14 cellular contexts compared by ENCODE assay signal in the genomic region with DNA sequence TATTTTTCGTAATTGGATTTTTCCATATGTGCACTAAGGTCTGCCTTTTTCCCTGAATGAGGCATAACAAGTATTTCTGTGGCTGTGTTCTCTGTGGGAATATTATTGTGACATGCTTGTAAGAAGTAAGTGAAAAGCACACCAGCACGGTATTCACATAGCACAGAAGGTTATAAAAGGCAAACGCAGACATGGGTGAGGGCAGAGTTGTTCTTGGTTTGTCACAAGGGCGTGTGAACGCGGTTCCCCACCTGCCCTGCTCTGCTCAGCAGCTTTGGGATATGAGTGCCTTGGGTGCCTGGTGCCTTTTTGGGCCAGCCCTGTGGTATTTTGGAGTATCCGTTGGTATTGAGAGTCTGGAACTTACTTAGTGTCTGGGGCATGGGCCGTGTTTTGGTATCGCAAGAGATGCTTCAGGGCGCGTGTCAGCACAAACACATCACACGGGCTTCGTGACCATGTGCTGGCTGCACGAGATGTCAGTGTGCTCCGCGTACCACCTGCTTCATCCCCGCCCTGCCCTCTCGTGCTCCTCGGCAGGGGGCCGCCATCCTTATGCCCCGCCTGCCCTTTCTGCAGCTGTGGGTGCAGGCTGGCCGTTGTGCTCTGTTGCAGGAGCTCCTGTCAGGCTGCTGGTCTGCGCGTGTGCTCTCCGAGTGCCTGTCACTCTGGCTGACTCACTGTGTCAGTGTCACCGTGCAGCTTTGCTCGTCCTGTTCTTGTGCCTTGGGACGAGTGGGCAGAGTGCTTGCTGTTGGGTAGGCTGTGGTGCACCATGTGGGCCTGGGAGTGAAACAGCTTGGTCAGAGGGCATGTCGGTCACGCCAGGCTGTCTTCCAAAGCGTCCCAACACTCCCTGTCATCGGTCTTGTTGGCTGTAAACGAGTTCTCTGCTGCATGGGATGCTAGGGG. TPM values are rescaled to one million over a fixed set of nuclear protein-coding genes. Genes with fewer than 3 reads are reported as not detected.
DNase-seq lines count a peak whose midpoint lies in the region; ATAC-seq and TF ChIP-seq lines count a peak whose summit lies in the region.
"Had no signal": no experiment of that assay in that cellular context is flagged by ENCODE, and none has a peak within 500 bp of the region (broad histone marks: within the 10 kb centered on the region; RNA-seq: fewer than 3 reads in every experiment).

No MANE protein-coding gene starts in this region.

- peaks cover 6% of the 10 kb centered on the region for H3K27me3 Mint-ChIP-seq in CD4-positive, CD25-positive, alpha-beta regulatory T cell
- peaks cover 9% of the 10 kb centered on the region for H3K27me3 Mint-ChIP-seq in glutamatergic neuron (ENCODE audit: unreplicated experiment)
- H3K27me3 Mint-ChIP-seq in neural crest cell (ENCODE audit: low read depth) = no peaks in the 10 kb centered on the region

- no peak for DNase-seq in CD4-positive, CD25-positive, alpha-beta regulatory T cell
- DNase-seq in NCI-H1417 treated with DMSO at 0.1 percent for 48 hours (lab: John Stamatoyannopoulos, UW) (peak; percentile 24), glutamatergic neuron (no peak), neural crest cell (ENCODE audit: low read depth, low spot score) (no peak), midbrain (lab: John Stamatoyannopoulos, UW) (no peak), KG1 (lab: John Stamatoyannopoulos, UW) (no peak)
- DNase-seq: Calu3, cerebellar nuclear complex, NCI-H2171, Peyer's patch, spleen had no signal

- no peak overlapping the region for H3K27ac ChIP-seq in CD4-positive, CD25-positive, alpha-beta regulatory T cell (ENCODE audit: insufficient read depth, low read length, poor library complexity, severe bottlenecking)
- H3K27ac ChIP-seq: Peyer's patch had no signal

- peaks cover 85% of the 10 kb centered on the region for H3K4me1 ChIP-seq in CD4-positive, CD25-positive, alpha-beta regulatory T cell (ENCODE audit: control insufficient read depth, insufficient read depth, low read length, poor library complexity, severe bottlenecking)

- H3K4me3 ChIP-seq in CD4-positive, CD25-positive, alpha-beta regulatory T cell (ENCODE audit: low read depth, low read length) = no peak overlapping the region
- H3K4me3 ChIP-seq: GM12878, Peyer's patch had no signal

- H3K9me3 ChIP-seq in CD4-positive, CD25-positive, alpha-beta regulatory T cell (ENCODE audit: control insufficient read depth in 2 of 2, low read length in 2 of 2) = no peaks in the 10 kb centered on the region
- H3K9me3 ChIP-seq: Peyer's patch, spleen had no signal

- peaks cover 33% of the 10 kb centered on the region for H3K36me3 ChIP-seq in CD4-positive, CD25-positive, alpha-beta regulatory T cell (ENCODE audit: control insufficient read depth, insufficient read depth, low read length)
- H3K36me3 ChIP-seq: Peyer's patch had no signal

- H3K36me3 Mint-ChIP-seq in CD4-positive, CD25-positive, alpha-beta regulatory T cell = peaks cover 19% of the 10 kb centered on the region
- no peaks in the 10 kb centered on the region for H3K36me3 Mint-ChIP-seq in glutamatergic neuron (ENCODE audit: unreplicated experiment)
- peaks cover 5% of the 10 kb centered on the region for H3K36me3 Mint-ChIP-seq in neural crest cell (ENCODE audit: low read depth)

- TF ChIP-seq CTCF in glutamatergic neuron (IDR thresholded peaks at IDR 0.05; ENCODE audit: partially characterized antibody, unreplicated experiment) = no peak
- no peak for TF ChIP-seq CTCF in neural crest cell (conservative IDR thresholded peaks at IDR 0.05)

- H3K27ac Mint-ChIP-seq in CD4-positive, CD25-positive, alpha-beta regulatory T cell = peak overlapping the region in 2 of 3 donors; percentile 31 to 75
- peak overlapping the region; percentile 59 for H3K27ac Mint-ChIP-seq in glutamatergic neuron (ENCODE audit: unreplicated experiment)
- no peak overlapping the region for H3K27ac Mint-ChIP-seq in neural crest cell (ENCODE audit: unreplicated experiment)

- ATAC-seq in CD4-positive, CD25-positive, alpha-beta regulatory T cell (ENCODE audit: low read depth in 2 of 2) = no peak
- ATAC-seq in HG02840 (IDR thresholded peaks at IDR 0.05; ENCODE audit: low FRiP score, unreplicated experiment) = no peak
- ATAC-seq in GM21723 (IDR thresholded peaks at IDR 0.05; ENCODE audit: unreplicated experiment) = no peak
- ATAC-seq: GM12878 had no signal

- no peaks in the 10 kb centered on the region for H3K27me3 ChIP-seq in CD4-positive, CD25-positive, alpha-beta regulatory T cell (ENCODE audit: control insufficient read depth, insufficient read depth, low read length)
- H3K27me3 ChIP-seq: Peyer's patch, spleen had no signal

- H3K4me1 Mint-ChIP-seq in CD4-positive, CD25-positive, alpha-beta regulatory T cell = peaks cover 0 to 91% (median 57%) of the 10 kb centered on the region in 4 donors
- H3K4me1 Mint-ChIP-seq in glutamatergic neuron (ENCODE audit: low read depth, unreplicated experiment) = peaks cover 42% of the 10 kb centered on the region
- H3K4me1 Mint-ChIP-seq in neural crest cell = peaks cover 52% of the 10 kb centered on the region

- H3K4me3 Mint-ChIP-seq in CD4-positive, CD25-positive, alpha-beta regulatory T cell = peak overlapping the region; percentile 56 to 83 (median 66)
- H3K4me3 Mint-ChIP-seq in glutamatergic neuron (ENCODE audit: unreplicated experiment) (peak overlapping the region; percentile 63), neural crest cell (peak overlapping the region; percentile 17)

- peaks cover 0 to 1% (median 0%) of the 10 kb centered on the region in 7 donors for H3K9me3 Mint-ChIP-seq in CD4-positive, CD25-positive, alpha-beta regulatory T cell
- peaks cover 16% of the 10 kb centered on the region for H3K9me3 Mint-ChIP-seq in glutamatergic neuron (ENCODE audit: unreplicated experiment)
- H3K9me3 Mint-ChIP-seq in neural crest cell = no peaks in the 10 kb centered on the region

RNA-seq across cellular contexts. Expression of a gene that starts 15.0 kb away (rescaled TPM):
- total RNA-seq in CD4-positive, CD25-positive, alpha-beta regulatory T cell = 218 TPM
- under 1 TPM; 0.25 to 0.57 (median 0.31) TPM for polyA plus RNA-seq in CD4-positive, CD25-positive, alpha-beta regulatory T cell
- total RNA-seq in glutamatergic neuron (ENCODE audit: unreplicated experiment) (143 TPM), neural crest cell (58.9 and 62.0 TPM in 2 replicates)

RNA-seq across cellular contexts. Expression of a gene that starts 48.5 kb away (rescaled TPM):
- 40.4 TPM for total RNA-seq in CD4-positive, CD25-positive, alpha-beta regulatory T cell
- polyA plus RNA-seq in CD4-positive, CD25-positive, alpha-beta regulatory T cell = 10 to 100 TPM; 40.0 to 66.5 (median 51.5) TPM
- 111 TPM for total RNA-seq in glutamatergic neuron (ENCODE audit: unreplicated experiment)
- total RNA-seq in neural crest cell = 80.9 and 93.7 TPM in 2 replicates
